In genomic region chr6:43608783-43609182, GRCh38 we compare ENCODE assay signal across 9 cellular contexts. TPM values are rescaled to one million over a fixed set of nuclear protein-coding genes. Genes with fewer than 3 reads are reported as not detected.
DNase-seq lines count a peak whose midpoint lies in the region; ATAC-seq, FAIRE-seq and TF ChIP-seq lines count a peak whose summit lies in the region.
"Had no signal": no experiment of that assay in that cellular context is flagged by ENCODE, and none has a peak within 500 bp of the region (broad histone marks: within the 10 kb centered on the region; RNA-seq: fewer than 3 reads in every experiment).

No MANE protein-coding gene starts in this region.

- no peaks in the 10 kb centered on the region for H3K79me1 ChIP-seq in neuronal stem cell (ENCODE audit: low read depth, low read length)

- no peak for ATAC-seq in GM12878
- no peak for ATAC-seq in stimulated activated naive CD8-positive, alpha-beta T cell treated with anti-CD3 and anti-CD28 coated beads, Interleukin-15, amount 100 ng/mL, for 72 hours

- H3K14ac ChIP-seq in neuronal stem cell (ENCODE audit: low read length), result no peak overlapping the region

- no peaks in the 10 kb centered on the region for H3K9me3 Mint-ChIP-seq in CD14-positive monocyte
- no peaks in the 10 kb centered on the region for H3K9me3 Mint-ChIP-seq in stimulated activated naive CD8-positive, alpha-beta T cell treated with anti-CD3 and anti-CD28 coated beads, Interleukin-15, amount 100 ng/mL, for 72 hours
- H3K9me3 Mint-ChIP-seq: activated naive CD8-positive, alpha-beta T cell treated with anti-CD3 and anti-CD28 coated beads, Interleukin-2, amount 10 ng/mL, durations not matched to agents 7 days and 5 days had no signal

- H2BK5ac ChIP-seq in neuronal stem cell (ENCODE audit: low read length), result no peak overlapping the region

- POLR2A ChIA-PET in GM12878 (lab: Charles Lee), result interaction anchor here (0.6 to 1.1 kb wide), 2 partner anchors 72 to 162 kb away, joined by 3 to 5 read pairs; no protein-coding TSS in a partner anchor

- no peak overlapping the region for H3K4me2 ChIP-seq in GM12878 (ENCODE audit: control insufficient read depth, insufficient read depth)
- no peak overlapping the region for H3K4me2 ChIP-seq in neuronal stem cell (ENCODE audit: insufficient read depth, low read length, poor library complexity, severe bottlenecking)

- in situ Hi-C loops in GM12878 (cut with MboI), result no loop called here

- H3K18ac ChIP-seq in neuronal stem cell (ENCODE audit: low read length), result no peak overlapping the region

- H2AFZ ChIP-seq in GM12878 (ENCODE audit: control insufficient read depth, low read depth, low read length), result no peak overlapping the region
- H2AFZ ChIP-seq in neuronal stem cell (ENCODE audit: low read length), result no peak overlapping the region

- no peak overlapping the region for H2BK12ac ChIP-seq in neuronal stem cell (ENCODE audit: low read length)

- no peaks in the 10 kb centered on the region for H3K79me2 ChIP-seq in GM12878 (ENCODE audit: control insufficient read depth, insufficient read depth, low read length)

- CTCF ChIA-PET in GM12878 (lab: Yijun Ruan, JAX), result interaction anchor here (0.7 to 4.7 kb wide), 33 partner anchors 8 to 705 kb away, joined by 3 to 42 read pairs (median 5); partner anchors contain the start of genes GTPBP2, MRPS18A, POLH and XPO5

- no peak overlapping the region for H4K91ac ChIP-seq in neuronal stem cell (ENCODE audit: low read depth, low read length, poor library complexity)

- no peaks in the 10 kb centered on the region for H3K27me3 Mint-ChIP-seq in CD14-positive monocyte (ENCODE audit: low read depth in 3 of 3)
- H3K27me3 Mint-ChIP-seq in stimulated activated naive CD8-positive, alpha-beta T cell treated with anti-CD3 and anti-CD28 coated beads, Interleukin-15, amount 100 ng/mL, for 72 hours, result no peaks in the 10 kb centered on the region
- H3K27me3 Mint-ChIP-seq: activated naive CD8-positive, alpha-beta T cell treated with anti-CD3 and anti-CD28 coated beads, Interleukin-2, amount 10 ng/mL, durations not matched to agents 7 days and 5 days had no signal

- peak overlapping the region; percentile 5 to 88 (median 45) for H3K27ac Mint-ChIP-seq in CD14-positive monocyte
- peak overlapping the region in 1 of 2 donors; percentile 26 for H3K27ac Mint-ChIP-seq in stimulated activated naive CD8-positive, alpha-beta T cell treated with anti-CD3 and anti-CD28 coated beads, Interleukin-15, amount 100 ng/mL, for 72 hours
- H3K27ac Mint-ChIP-seq: activated naive CD8-positive, alpha-beta T cell treated with anti-CD3 and anti-CD28 coated beads, Interleukin-2, amount 10 ng/mL, durations not matched to agents 7 days and 5 days had no signal

- no peak for DNase-seq in CD14-positive monocyte (ENCODE audit: low spot score)
- peak; percentile 61 for DNase-seq in NOMO-1 treated with DMSO at 0.1 percent for 48 hours (lab: John Stamatoyannopoulos, UW; ENCODE audit: unreplicated experiment)
- no peak for DNase-seq in GM12878 (ENCODE audit: low read depth, low spot score)
- DNase-seq in amygdala (lab: John Stamatoyannopoulos, UW), result no peak
- DNase-seq in stimulated activated naive CD8-positive, alpha-beta T cell treated with anti-CD3 and anti-CD28 coated beads, Interleukin-15, amount 100 ng/mL, for 72 hours, result no peak
- DNase-seq in neuronal stem cell (ENCODE audit: low spot score), result no peak

- TF ChIP-seq POLR2A in GM12878 (IDR thresholded peaks at IDR 0.05; ENCODE audit: low read depth, low read length), result no peak

- no peak overlapping the region for H3K9ac ChIP-seq in GM12878 (ENCODE audit: control insufficient read depth, insufficient read depth, low read length)
- H3K9ac ChIP-seq in neuronal stem cell (ENCODE audit: low read depth, low read length, poor library complexity), result no peak overlapping the region

- H3K9me3 ChIP-seq in GM12878 (replicated peaks; ENCODE audit: control insufficient read depth, insufficient read depth, low read length) (no peaks in the 10 kb centered on the region), neuronal stem cell (replicated peaks in 1 of 2; ENCODE audit: control insufficient read depth in 2 of 2, insufficient read depth in 1 of 2, low read depth in 1 of 2, low read length in 2 of 2) (no peaks in the 10 kb centered on the region)

- no peak overlapping the region for H2BK120ac ChIP-seq in neuronal stem cell (ENCODE audit: low read depth, low read length)

- no peak overlapping the region for H4K8ac ChIP-seq in neuronal stem cell (ENCODE audit: low read depth, low read length)

- 21% methylated on average over 1 of the region's 1 CpG for WGBS in GM12878 (ENCODE audit: insufficient coverage, insufficient replicate concordance, low lambda C conversion rate, missing lambda C conversion rate)
- no CpG with 5 or more reads among the region's 1 CpG for WGBS in neuronal stem cell (ENCODE audit: extremely low coverage in 2 of 2, insufficient read length in 2 of 2, insufficient replicate concordance in 1 of 2), 2 donors

- H4K20me1 ChIP-seq in GM12878 (ENCODE audit: control insufficient read depth, insufficient read depth), result no peaks in the 10 kb centered on the region

- TF ChIP-seq RAD21 in GM12878 (IDR thresholded peaks at IDR 0.05; ENCODE audit: insufficient read depth, low read depth, low read length), result no peak

- TF ChIP-seq CTCF in CD14-positive monocyte (IDR thresholded peaks at IDR 0.05) (no peak), GM12878 (IDR thresholded peaks at IDR 0.05 in 2 of 3, conservative IDR thresholded peaks at IDR 0.05 in 1 of 3; ENCODE audit: control insufficient read depth in 2 of 3, extremely low read depth in 1 of 3, insufficient read depth in 1 of 3, low read depth in 3 of 3, low read length in 3 of 3) (no peak)

- H3K27me3 ChIP-seq in GM12878 (replicated peaks in 1 of 2; ENCODE audit: control insufficient read depth in 2 of 2, insufficient read depth in 2 of 2, low read length in 1 of 2) (no peaks in the 10 kb centered on the region), neuronal stem cell (ENCODE audit: control insufficient read depth in 3 of 3, insufficient read depth in 3 of 3, low read depth in 1 of 3, low read length in 3 of 3) (no peaks in the 10 kb centered on the region)

- intact Hi-C loops in CD14-positive monocyte (cut with micrococcal nuclease) (no loop called here), GM12878 (cut with micrococcal nuclease; ENCODE audit: unreplicated experiment) (loop anchor here (1.0 kb wide), 1 partner anchor 471 kb away; no protein-coding TSS in a partner anchor)

- no peak overlapping the region for H2AK5ac ChIP-seq in neuronal stem cell (ENCODE audit: low read depth, low read length)

- H3K4me1 ChIP-seq in GM12878 (ENCODE audit: control insufficient read depth, insufficient read depth, low read length) (no peaks in the 10 kb centered on the region), neuronal stem cell (ENCODE audit: control insufficient read depth in 2 of 2, insufficient read depth in 1 of 2, low read depth in 1 of 2, low read length in 2 of 2) (no peaks in the 10 kb centered on the region)

- H2BK15ac ChIP-seq in neuronal stem cell (ENCODE audit: low read length), result no peak overlapping the region

- H3K4ac ChIP-seq in neuronal stem cell (ENCODE audit: low read length), result no peak overlapping the region

- FAIRE-seq in GM12878 (lab: Jason Lieb, UNC), result no peak

- H3K4me3 ChIP-seq in GM12878 (no peak overlapping the region), neuronal stem cell (ENCODE audit: low read length in 2 of 2) (no peak overlapping the region)

- H3K27ac ChIP-seq in GM12878 (ENCODE audit: control insufficient read depth, insufficient read depth), result no peak overlapping the region
- H3K27ac ChIP-seq in neuronal stem cell (replicated peaks; ENCODE audit: low read length), result no peak overlapping the region

- no TSS peak for BruUV-seq in GM12878 (replicated peaks; lab: Mats Ljungman, UMichigan)

- H3K23ac ChIP-seq in neuronal stem cell (ENCODE audit: low read depth, low read length, poor library complexity), result no peak overlapping the region

- SMC1A ChIA-PET in GM12878 (lab: Charles Lee; ENCODE audit: uncharacterized antibody, unreplicated experiment), result interaction anchor here (0.8 to 1.6 kb wide), 7 partner anchors 11 to 160 kb away, joined by 3 to 6 read pairs (median 4); no protein-coding TSS in a partner anchor

- H3K36me3 ChIP-seq in GM12878 (ENCODE audit: control insufficient read depth in 2 of 2, insufficient read depth in 2 of 2, low read length in 1 of 2) (peaks cover 11 to 39% of the 10 kb centered on the region in 2 experiments), neuronal stem cell (replicated peaks in 1 of 2; ENCODE audit: control insufficient read depth in 2 of 2, insufficient read depth in 2 of 2, low read length in 2 of 2) (peaks cover 11 to 95% of the 10 kb centered on the region in 2 donors)

- no peak overlapping the region for H3K4me3 Mint-ChIP-seq in CD14-positive monocyte
- H3K4me3 Mint-ChIP-seq in stimulated activated naive CD8-positive, alpha-beta T cell treated with anti-CD3 and anti-CD28 coated beads, Interleukin-15, amount 100 ng/mL, for 72 hours, result no peak overlapping the region
- H3K4me3 Mint-ChIP-seq: activated naive CD8-positive, alpha-beta T cell treated with anti-CD3 and anti-CD28 coated beads, Interleukin-2, amount 10 ng/mL, durations not matched to agents 7 days and 5 days had no signal

- peaks cover 41 to 61% of the 10 kb centered on the region in 2 donors for H3K36me3 Mint-ChIP-seq in CD14-positive monocyte

- no peak for TF ChIP-seq EP300 in GM12878 (IDR thresholded peaks at IDR 0.05; ENCODE audit: borderline replicate concordance in 1 of 2, control insufficient read depth in 1 of 2, low read depth in 2 of 2, low read length in 2 of 2)

- RAD21 ChIA-PET in GM12878 (lab: Charles Lee; ENCODE audit: unreplicated experiment), result interaction anchor here (0.7 to 1.4 kb wide), 5 partner anchors 18 to 470 kb away, joined by 3 to 5 read pairs (median 3); no protein-coding TSS in a partner anchor

- H3K4me1 Mint-ChIP-seq in CD14-positive monocyte, result peaks cover 12% of the 10 kb centered on the region
- H3K4me1 Mint-ChIP-seq in stimulated activated naive CD8-positive, alpha-beta T cell treated with anti-CD3 and anti-CD28 coated beads, Interleukin-15, amount 100 ng/mL, for 72 hours, result peaks cover 5% of the 10 kb centered on the region

RNA-seq across cellular contexts. Expression of gene GTPBP2, which starts 20.3 kb away (rescaled TPM):
- polyA plus RNA-seq in CD14-positive monocyte (1 to 10 TPM; 3.6 to 4.9 TPM), GM12878 (2011; rRNA removed) (51.3 and 63.4 TPM in 2 replicates), GM12878 (2014; fragmentation: Illumina TruSeq; extraction: Trizol) (47.9 and 51.6 TPM in 2 replicates), GM12878 (2014; fragmentation: Nextera tagmentation; extraction: Ambion mirVana) (10 to 100 TPM; 11.8 to 18.2 TPM), GM12878 (2014; rRNA removed) (50.9 and 51.5 TPM in 2 replicates), GM12878 (2016; fragmentation: Nextera tagmentation; extraction: Ambion mirVana) (1 to 10 TPM; 5.9 to 6.0 TPM)
- 111 and 112 TPM in 2 replicates for total RNA-seq in GM12878 (2013; cell fraction: nucleolus; rRNA removed)
- total RNA-seq in GM12878 (2014; rRNA removed) (47.1 and 52.9 TPM in 2 replicates), GM12878 (2014; rRNA removed; fragmentation: Illumina TruSeq; extraction: Trizol) (32.4 and 34.0 TPM in 2 replicates), GM12878 (2021) (46.0 and 50.3 TPM in 2 replicates)
- 33.6 TPM for polyA plus RNA-seq in GM12878 (2011; ENCODE audit: low read depth)
- polyA plus RNA-seq in GM12878 (2011; cell fraction: cytosol; rRNA removed), result 68.0 and 73.1 TPM in 2 replicates
- polyA plus RNA-seq in GM12878 (2011; cell fraction: nucleus; rRNA removed), result 237 and 269 TPM in 2 replicates
- polyA plus RNA-seq in GM12878 (2012), result 39.1 and 41.7 TPM in 2 replicates
- 49.8 and 66.4 TPM in 2 replicates for polyA minus RNA-seq in GM12878 (2011; rRNA and poly(A)+ RNA removed)
- 22.9 and 24.0 TPM in 2 replicates for polyA minus RNA-seq in GM12878 (2011; cell fraction: cytosol; rRNA and poly(A)+ RNA removed)
- 36.3 and 61.5 TPM in 2 replicates for polyA minus RNA-seq in GM12878 (2011; cell fraction: nucleus; rRNA and poly(A)+ RNA removed)
- polyA plus RNA-seq in neuronal stem cell (2013, experiment 1 of 2), result 49.3 TPM
- 48.3 TPM for polyA plus RNA-seq in neuronal stem cell (2013, experiment 2 of 2)

RNA-seq across cellular contexts. Expression of gene MAD2L1BP, which starts 26.9 kb away (rescaled TPM):
- 10 to 100 TPM; 17.3 to 26.5 TPM for polyA plus RNA-seq in CD14-positive monocyte
- total RNA-seq in GM12878 (2013; cell fraction: nucleolus; rRNA removed), result 25.1 and 35.1 TPM in 2 replicates
- 50.2 and 52.5 TPM in 2 replicates for total RNA-seq in GM12878 (2014; rRNA removed)
- total RNA-seq in GM12878 (2014; rRNA removed; fragmentation: Illumina TruSeq; extraction: Trizol), result 37.4 and 43.8 TPM in 2 replicates
- 33.6 and 39.2 TPM in 2 replicates for total RNA-seq in GM12878 (2021)
- 26.0 TPM for polyA plus RNA-seq in GM12878 (2011; ENCODE audit: low read depth)
- 53.1 and 69.4 TPM in 2 replicates for polyA plus RNA-seq in GM12878 (2011; rRNA removed)
- polyA plus RNA-seq in GM12878 (2011; cell fraction: cytosol; rRNA removed), result 96.6 and 115 TPM in 2 replicates
- 43.7 and 45.4 TPM in 2 replicates for polyA plus RNA-seq in GM12878 (2011; cell fraction: nucleus; rRNA removed)
- 22.6 and 29.3 TPM in 2 replicates for polyA plus RNA-seq in GM12878 (2012)
- 51.4 and 61.2 TPM in 2 replicates for polyA plus RNA-seq in GM12878 (2014; fragmentation: Illumina TruSeq; extraction: Trizol)
- polyA plus RNA-seq in GM12878 (2014; fragmentation: Nextera tagmentation; extraction: Ambion mirVana), result 100 to 1,000 TPM in 1 of 2 experiments, 10 to 100 TPM in 1; 96.4 to 155 TPM
- 49.1 and 50.1 TPM in 2 replicates for polyA plus RNA-seq in GM12878 (2014; rRNA removed)
- polyA plus RNA-seq in GM12878 (2016; fragmentation: Nextera tagmentation; extraction: Ambion mirVana), result 10 to 100 TPM; 59.3 to 61.6 TPM
- 52.7 and 82.4 TPM in 2 replicates for polyA minus RNA-seq in GM12878 (2011; rRNA and poly(A)+ RNA removed)
- polyA minus RNA-seq in GM12878 (2011; cell fraction: cytosol; rRNA and poly(A)+ RNA removed), result 17.9 and 18.9 TPM in 2 replicates
- 13.3 and 17.3 TPM in 2 replicates for polyA minus RNA-seq in GM12878 (2011; cell fraction: nucleus; rRNA and poly(A)+ RNA removed)
- 21.5 TPM for polyA plus RNA-seq in neuronal stem cell (2013, experiment 1 of 2)
- polyA plus RNA-seq in neuronal stem cell (2013, experiment 2 of 2), result 22.5 TPM

RNA-seq across cellular contexts. Expression of gene POLH, which starts 32.8 kb away (rescaled TPM):
- polyA plus RNA-seq in CD14-positive monocyte (1 to 10 TPM; 2.0 to 2.1 TPM), GM12878 (2011; rRNA removed) (33.6 and 43.4 TPM in 2 replicates), GM12878 (2014; fragmentation: Illumina TruSeq; extraction: Trizol) (19.6 and 19.7 TPM in 2 replicates), GM12878 (2014; fragmentation: Nextera tagmentation; extraction: Ambion mirVana) (1 to 10 TPM; 5.5 to 6.3 TPM), GM12878 (2014; rRNA removed) (12.3 and 13.1 TPM in 2 replicates), GM12878 (2016; fragmentation: Nextera tagmentation; extraction: Ambion mirVana) (10 to 100 TPM; 23.5 to 26.0 TPM)
- total RNA-seq in GM12878 (2013; cell fraction: nucleolus; rRNA removed), result 40.6 and 43.4 TPM in 2 replicates
- total RNA-seq in GM12878 (2014; rRNA removed) (16.5 and 17.8 TPM in 2 replicates), GM12878 (2014; rRNA removed; fragmentation: Illumina TruSeq; extraction: Trizol) (16.2 and 17.7 TPM in 2 replicates), GM12878 (2021) (22.8 and 28.0 TPM in 2 replicates)
- polyA plus RNA-seq in GM12878 (2011; ENCODE audit: low read depth), result 9.5 TPM
- polyA plus RNA-seq in GM12878 (2011; cell fraction: cytosol; rRNA removed), result 21.8 and 23.6 TPM in 2 replicates
- 20.7 and 24.0 TPM in 2 replicates for polyA plus RNA-seq in GM12878 (2011; cell fraction: nucleus; rRNA removed)
- 13.1 and 17.4 TPM in 2 replicates for polyA plus RNA-seq in GM12878 (2012)
- 40.4 and 72.2 TPM in 2 replicates for polyA minus RNA-seq in GM12878 (2011; rRNA and poly(A)+ RNA removed)
- polyA minus RNA-seq in GM12878 (2011; cell fraction: cytosol; rRNA and poly(A)+ RNA removed), result 9.9 and 18.2 TPM in 2 replicates
- polyA minus RNA-seq in GM12878 (2011; cell fraction: nucleus; rRNA and poly(A)+ RNA removed), result 12.9 and 18.7 TPM in 2 replicates
- 6.3 TPM for polyA plus RNA-seq in neuronal stem cell (2013, experiment 1 of 2)
- 6.4 TPM for polyA plus RNA-seq in neuronal stem cell (2013, experiment 2 of 2)

RNA-seq across cellular contexts. Expression of gene XPO5, which starts 32.9 kb away (rescaled TPM):
- polyA plus RNA-seq in CD14-positive monocyte, result 10 to 100 TPM in 1 of 2 donors, 1 to 10 TPM in 1; 8.0 to 13.8 TPM
- 100 and 112 TPM in 2 replicates for total RNA-seq in GM12878 (2013; cell fraction: nucleolus; rRNA removed)
- 42.1 and 55.9 TPM in 2 replicates for total RNA-seq in GM12878 (2014; rRNA removed)
- 33.3 and 34.3 TPM in 2 replicates for total RNA-seq in GM12878 (2014; rRNA removed; fragmentation: Illumina TruSeq; extraction: Trizol)
- total RNA-seq in GM12878 (2021), result 56.9 and 76.0 TPM in 2 replicates
- 25.1 TPM for polyA plus RNA-seq in GM12878 (2011; ENCODE audit: low read depth)
- polyA plus RNA-seq in GM12878 (2011; rRNA removed), result 56.8 and 68.5 TPM in 2 replicates
- polyA plus RNA-seq in GM12878 (2011; cell fraction: cytosol; rRNA removed), result 59.5 and 68.4 TPM in 2 replicates
- polyA plus RNA-seq in GM12878 (2011; cell fraction: nucleus; rRNA removed), result 79.3 and 85.6 TPM in 2 replicates
- polyA plus RNA-seq in GM12878 (2012), result 22.9 and 24.5 TPM in 2 replicates
- 40.2 and 48.0 TPM in 2 replicates for polyA plus RNA-seq in GM12878 (2014; fragmentation: Illumina TruSeq; extraction: Trizol)
- 10 to 100 TPM; 11.3 to 21.7 TPM for polyA plus RNA-seq in GM12878 (2014; fragmentation: Nextera tagmentation; extraction: Ambion mirVana)
- polyA plus RNA-seq in GM12878 (2014; rRNA removed), result 41.0 and 41.1 TPM in 2 replicates
- polyA plus RNA-seq in GM12878 (2016; fragmentation: Nextera tagmentation; extraction: Ambion mirVana), result 10 to 100 TPM; 38.2 to 49.6 TPM
- polyA minus RNA-seq in GM12878 (2011; rRNA and poly(A)+ RNA removed), result 68.9 and 82.4 TPM in 2 replicates
- polyA minus RNA-seq in GM12878 (2011; cell fraction: cytosol; rRNA and poly(A)+ RNA removed), result 20.8 and 31.5 TPM in 2 replicates
- polyA minus RNA-seq in GM12878 (2011; cell fraction: nucleus; rRNA and poly(A)+ RNA removed), result 46.1 and 87.2 TPM in 2 replicates
- polyA plus RNA-seq in neuronal stem cell (2013, experiment 1 of 2), result 32.1 TPM
- polyA plus RNA-seq in neuronal stem cell (2013, experiment 2 of 2), result 32.5 TPM

RNA-seq across cellular contexts. Expression of gene RSPH9, which starts 36.1 kb away (rescaled TPM):
- under 1 TPM; 0.13 to 0.52 TPM for polyA plus RNA-seq in CD14-positive monocyte
- total RNA-seq in GM12878 (2013; cell fraction: nucleolus; rRNA removed), result not detected in 2 replicates
- total RNA-seq in GM12878 (2014; rRNA removed), result not detected in 2 replicates
- total RNA-seq in GM12878 (2014; rRNA removed; fragmentation: Illumina TruSeq; extraction: Trizol), result not detected in 2 replicates
- total RNA-seq in GM12878 (2021), result not detected in 2 replicates
- 0.20 TPM for polyA plus RNA-seq in GM12878 (2011; ENCODE audit: low read depth)
- polyA plus RNA-seq in GM12878 (2011; rRNA removed), result not detected in 2 replicates
- not detected in 2 replicates for polyA plus RNA-seq in GM12878 (2011; cell fraction: cytosol; rRNA removed)
- polyA plus RNA-seq in GM12878 (2011; cell fraction: nucleus; rRNA removed), result not detected in 2 replicates
- polyA plus RNA-seq in GM12878 (2012), result 0.36 and 0.42 TPM in 2 replicates
- polyA plus RNA-seq in GM12878 (2014; fragmentation: Illumina TruSeq; extraction: Trizol), result not detected in 2 replicates
- under 1 TPM; 0.26 to 0.31 TPM for polyA plus RNA-seq in GM12878 (2014; fragmentation: Nextera tagmentation; extraction: Ambion mirVana)
- polyA plus RNA-seq in GM12878 (2014; rRNA removed), result 0.06 TPM in 1 of 2 replicates, not detected in the other
- polyA plus RNA-seq in GM12878 (2016; fragmentation: Nextera tagmentation; extraction: Ambion mirVana), result under 1 TPM; 0.40 to 0.63 TPM
- not detected in 2 replicates for polyA minus RNA-seq in GM12878 (2011; rRNA and poly(A)+ RNA removed)
- polyA minus RNA-seq in GM12878 (2011; cell fraction: cytosol; rRNA and poly(A)+ RNA removed), result not detected in 2 replicates
- not detected in 2 replicates for polyA minus RNA-seq in GM12878 (2011; cell fraction: nucleus; rRNA and poly(A)+ RNA removed)
- 1.8 TPM for polyA plus RNA-seq in neuronal stem cell (2013, experiment 1 of 2)
- 1.5 TPM for polyA plus RNA-seq in neuronal stem cell (2013, experiment 2 of 2)
- total RNA-seq: activated naive CD8-positive, alpha-beta T cell treated with anti-CD3 and anti-CD28 coated beads, Interleukin-2, amount 10 ng/mL, durations not matched to agents 7 days and 5 days; myocyte; T-helper 1 cell treated with Interleukin-12 subunit alpha and Interleukin-12 subunit beta and Interleukin-4 antibody, amounts not matched to agents 30 ng/mL and 1 ng/mL, for 36 hours had no signal
